7 cellular contexts compared by ENCODE assay signal in genomic region chr7:1530946-1531262, GRCh38. TPM values are rescaled to one million over a fixed set of nuclear protein-coding genes. Genes with fewer than 3 reads are reported as not detected.
DNase-seq lines count a peak whose midpoint lies in the region; ATAC-seq, FAIRE-seq and TF ChIP-seq lines count a peak whose summit lies in the region.

No MANE protein-coding gene starts in this region.

- peak overlapping the region in 1 of 2 donors; percentile 98 for H3K27ac ChIP-seq in kidney (ENCODE audit: low read depth in 2 of 2, low read length in 2 of 2)

- H3K4me1 ChIP-seq in kidney (ENCODE audit: control insufficient read depth in 1 of 2, insufficient read depth in 1 of 2, low read depth in 1 of 2, low read length in 2 of 2): peaks cover 14 to 19% of the 10 kb centered on the region in 2 donors

- peak; percentile 34 for DNase-seq in effector CD4-positive, alpha-beta T cell
- DNase-seq in skeletal muscle cell (ENCODE audit: low read depth) (no peak), kidney (no peak), H4 (ENCODE audit: low spot score) (no peak), SK-N-DZ (ENCODE audit: low spot score) (no peak)

- H3K4me3 ChIP-seq in skeletal muscle cell (ENCODE audit: low read depth, low read length): peak overlapping the region; percentile 56
- H3K4me3 ChIP-seq in kidney (ENCODE audit: low read length in 2 of 2): no peak overlapping the region

- no peak for TF ChIP-seq CTCF in kidney (IDR thresholded peaks at IDR 0.05; ENCODE audit: borderline replicate concordance, extremely low read depth, insufficient read depth)

- intact Hi-C loops in kidney (cut with DNase I): no loop called here

- no peak for FAIRE-seq in kidney (lab: Jason Lieb, UNC)

- H3K9me3 ChIP-seq in kidney (ENCODE audit: control insufficient read depth in 1 of 2, low read length in 2 of 2): no peaks in the 10 kb centered on the region

- ATAC-seq in GM18909 (IDR thresholded peaks at IDR 0.05; ENCODE audit: poor library complexity, unreplicated experiment): peak; percentile 23
- peak; percentile 18 for ATAC-seq in HG03280 (IDR thresholded peaks at IDR 0.05; ENCODE audit: unreplicated experiment)

- H3K36me3 ChIP-seq in kidney (ENCODE audit: control insufficient read depth in 1 of 2, insufficient read depth in 2 of 2, low read length in 2 of 2): no peaks in the 10 kb centered on the region

- no peak overlapping the region for H3K9ac ChIP-seq in kidney (ENCODE audit: low read length in 2 of 2)

RNA-seq across cellular contexts. Expression of gene MAFK, which starts 0.4 kb away (rescaled TPM):
- 37.0 TPM for total RNA-seq in kidney
- 12.9 TPM for polyA plus RNA-seq in kidney (ENCODE audit: insufficient read depth, low read depth, low replicate concordance)
- total RNA-seq in H4 (2014; rRNA removed; shearing (Covaris generic)): 13.2 and 16.9 TPM in 2 replicates
- 1.8 and 3.6 TPM in 2 replicates for polyA plus RNA-seq in SK-N-DZ (2014; cell fraction: cytosol; rRNA removed)
- polyA plus RNA-seq in SK-N-DZ (2014; cell fraction: nucleus; rRNA removed): 5.1 and 10.7 TPM in 2 replicates

RNA-seq across cellular contexts. Expression of gene TMEM184A, which starts 25.1 kb away (rescaled TPM):
- 11.0 TPM for total RNA-seq in kidney
- polyA plus RNA-seq in kidney (ENCODE audit: insufficient read depth, low read depth, low replicate concordance): 6.8 TPM
- total RNA-seq in H4 (2014; rRNA removed; shearing (Covaris generic)): 2.3 and 4.4 TPM in 2 replicates
- 0.38 and 0.68 TPM in 2 replicates for polyA plus RNA-seq in SK-N-DZ (2014; cell fraction: cytosol; rRNA removed)
- 2.3 and 2.4 TPM in 2 replicates for polyA plus RNA-seq in SK-N-DZ (2014; cell fraction: nucleus; rRNA removed)

RNA-seq across cellular contexts. Expression of gene INTS1, which starts 26.7 kb away (rescaled TPM):
- total RNA-seq in kidney: 91.3 TPM
- 62.8 TPM for polyA plus RNA-seq in kidney (ENCODE audit: insufficient read depth, low read depth, low replicate concordance)
- 32.7 and 34.1 TPM in 2 replicates for total RNA-seq in H4 (2014; rRNA removed; shearing (Covaris generic))
- 42.2 and 44.8 TPM in 2 replicates for polyA plus RNA-seq in SK-N-DZ (2014; cell fraction: cytosol; rRNA removed)
- polyA plus RNA-seq in SK-N-DZ (2014; cell fraction: nucleus; rRNA removed): 127 and 147 TPM in 2 replicates

RNA-seq across cellular contexts. Expression of gene PSMG3, which starts 38.9 kb away (rescaled TPM):
- total RNA-seq in kidney: 29.7 TPM
- 66.6 TPM for polyA plus RNA-seq in kidney (ENCODE audit: insufficient read depth, low read depth, low replicate concordance)
- total RNA-seq in H4 (2014; rRNA removed; shearing (Covaris generic)): 99.6 and 126 TPM in 2 replicates
- 114 and 158 TPM in 2 replicates for polyA plus RNA-seq in SK-N-DZ (2014; cell fraction: cytosol; rRNA removed)
- polyA plus RNA-seq in SK-N-DZ (2014; cell fraction: nucleus; rRNA removed): 124 and 138 TPM in 2 replicates
